8 cellular contexts compared by ENCODE assay signal in the genomic region with DNA sequence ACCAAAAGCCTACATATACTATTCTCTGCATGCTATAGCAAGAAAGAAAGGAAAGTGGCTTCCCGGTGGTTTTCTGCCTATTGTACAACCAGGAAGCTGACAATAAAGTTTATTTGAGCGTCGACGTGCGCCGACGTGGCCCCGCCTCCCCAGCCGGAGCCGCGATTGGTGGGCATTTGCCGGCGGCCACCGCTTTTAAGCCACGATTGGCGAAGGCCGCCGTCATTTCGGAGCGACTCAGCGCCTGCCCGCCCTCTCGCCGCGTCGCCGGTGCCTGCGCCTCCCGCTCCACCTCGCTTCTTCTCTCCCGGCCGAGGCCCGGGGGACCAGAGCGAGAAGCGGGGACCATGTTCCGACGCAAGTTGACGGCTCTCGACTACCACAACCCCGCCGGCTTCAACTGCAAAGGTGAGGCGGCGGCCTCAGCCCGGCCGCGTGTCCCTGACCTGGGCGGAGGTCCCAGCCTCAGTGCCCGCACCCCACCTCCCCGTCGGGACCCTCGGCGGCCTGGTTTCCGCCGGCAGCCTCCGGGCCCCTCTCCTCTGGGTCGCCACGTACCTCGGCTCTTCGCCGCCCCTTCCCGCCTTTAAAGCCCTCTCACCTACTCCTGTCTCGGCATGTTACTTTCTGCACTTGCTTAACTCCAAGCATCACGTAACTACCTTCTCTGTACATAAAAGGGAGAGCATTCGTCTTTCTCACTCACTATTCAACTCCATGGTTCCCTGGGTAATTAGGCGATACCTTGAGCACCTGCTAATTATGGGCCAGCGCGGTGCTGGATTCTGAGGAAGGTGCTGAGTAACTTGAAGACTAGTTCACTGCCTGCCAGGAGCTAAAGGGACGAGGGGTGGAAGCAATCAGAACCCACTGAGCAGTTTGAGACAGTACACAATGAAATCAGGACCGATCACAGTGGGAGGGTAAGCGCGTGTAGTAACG.
DNase-seq lines count a peak whose midpoint lies in the region; ATAC-seq and TF ChIP-seq lines count a peak whose summit lies in the region.

A gene (plus strand): TSS at position 254 of the 942 bp plus-strand sequence. CDS start 94 bp downstream, at position 348.

- peak; percentile 89 for TF ChIP-seq POLR2A in GM18951 (IDR thresholded peaks at IDR 0.05; ENCODE audit: extremely low read depth, insufficient read depth, insufficient read length)

- H3K4me1 Mint-ChIP-seq in central memory CD8-positive, alpha-beta T cell, result peaks cover 30% of the 10 kb centered on the region

- H3K36me3 Mint-ChIP-seq in central memory CD8-positive, alpha-beta T cell (ENCODE audit: insufficient read depth), result peaks cover 24% of the 10 kb centered on the region

- in situ Hi-C loops in GM18951 (cut with MboI; ENCODE audit: low sequenced_read_pairs, unreplicated experiment), result loop anchor here (10.0 kb wide), 1 partner anchor 295 kb away; no protein-coding TSS in a partner anchor

- H3K9me3 Mint-ChIP-seq in central memory CD8-positive, alpha-beta T cell, result no peaks in the 10 kb centered on the region

- DNase-seq in AG08396 (ENCODE audit: low spot score) (peak; percentile 97), NCI-H345 (lab: John Stamatoyannopoulos, UW) (peak; percentile 94), islet precursor cell (peak; percentile 94)
- DNase-seq in activated CD4-positive, CD25-positive, alpha-beta regulatory T cell treated with anti-CD3 and anti-CD28 coated beads, Interleukin-2, amount 50 U/mL, for 16 hours (ENCODE audit: low read depth, low spot score), result peak; percentile 81
- DNase-seq in central memory CD8-positive, alpha-beta T cell (ENCODE audit: low spot score in 2 of 2), result peak; percentile 82 to 86
- peak; percentile 83 to 89 (median 86) for DNase-seq in stimulated activated CD4-positive, alpha-beta T cell treated with anti-CD3 and anti-CD28 coated beads, Interleukin-12 subunit alpha, Interleukin-12 subunit beta, amount 100 ng/mL, for 48 hours (ENCODE audit: low read depth in 2 of 3, low spot score in 1 of 3)

- peak; percentile 95 for ATAC-seq in HG03196 (IDR thresholded peaks at IDR 0.05; ENCODE audit: unreplicated experiment)
- ATAC-seq in central memory CD8-positive, alpha-beta T cell (replicated peaks; ENCODE audit: extremely low read depth, poor library complexity, severe bottlenecking), result peak; percentile 93

- H3K27me3 Mint-ChIP-seq in central memory CD8-positive, alpha-beta T cell, result no peaks in the 10 kb centered on the region

- peak within 1 kb of the TSS; percentile 85 for H3K27ac Mint-ChIP-seq in central memory CD8-positive, alpha-beta T cell (ENCODE audit: low read depth)

- H3K4me3 Mint-ChIP-seq in central memory CD8-positive, alpha-beta T cell, result peak within 1 kb of the TSS; percentile 94

Comparison
In these comparisons a context has a peak if more than half of its experiments do, and no peak if none do; other contexts are left out.
1. Peak in every context shown above with its lines: DNase-seq and ATAC-seq.